In the genomic region with DNA sequence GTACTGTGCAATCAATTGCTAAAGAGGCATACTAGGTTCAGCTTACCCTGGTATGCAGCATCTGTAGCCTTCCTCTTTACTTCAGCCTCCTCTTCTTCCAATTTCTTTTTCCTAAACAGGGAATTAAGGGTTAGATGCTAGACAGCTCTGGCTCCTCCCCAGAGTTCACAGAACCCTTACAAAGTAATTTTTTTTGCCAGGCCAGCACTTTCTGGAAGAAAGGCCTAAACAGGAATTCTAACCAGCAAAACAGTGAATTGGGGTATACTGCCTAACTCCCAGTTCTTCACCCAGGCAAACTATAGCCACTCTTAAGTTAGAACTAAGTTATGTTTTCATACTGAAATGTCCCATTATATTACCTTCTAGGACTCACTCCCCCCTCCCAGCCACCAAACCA, we compare ENCODE assay signal across 2 cellular contexts.
TF ChIP-seq lines count a peak whose summit lies in the region.

No MANE protein-coding gene starts in this region.

TF ChIP-seq in HepG2, 621 proteins besides CTCF, POLR2A, EP300 and RAD21:
- TF ChIP-seq, protein P1, sequence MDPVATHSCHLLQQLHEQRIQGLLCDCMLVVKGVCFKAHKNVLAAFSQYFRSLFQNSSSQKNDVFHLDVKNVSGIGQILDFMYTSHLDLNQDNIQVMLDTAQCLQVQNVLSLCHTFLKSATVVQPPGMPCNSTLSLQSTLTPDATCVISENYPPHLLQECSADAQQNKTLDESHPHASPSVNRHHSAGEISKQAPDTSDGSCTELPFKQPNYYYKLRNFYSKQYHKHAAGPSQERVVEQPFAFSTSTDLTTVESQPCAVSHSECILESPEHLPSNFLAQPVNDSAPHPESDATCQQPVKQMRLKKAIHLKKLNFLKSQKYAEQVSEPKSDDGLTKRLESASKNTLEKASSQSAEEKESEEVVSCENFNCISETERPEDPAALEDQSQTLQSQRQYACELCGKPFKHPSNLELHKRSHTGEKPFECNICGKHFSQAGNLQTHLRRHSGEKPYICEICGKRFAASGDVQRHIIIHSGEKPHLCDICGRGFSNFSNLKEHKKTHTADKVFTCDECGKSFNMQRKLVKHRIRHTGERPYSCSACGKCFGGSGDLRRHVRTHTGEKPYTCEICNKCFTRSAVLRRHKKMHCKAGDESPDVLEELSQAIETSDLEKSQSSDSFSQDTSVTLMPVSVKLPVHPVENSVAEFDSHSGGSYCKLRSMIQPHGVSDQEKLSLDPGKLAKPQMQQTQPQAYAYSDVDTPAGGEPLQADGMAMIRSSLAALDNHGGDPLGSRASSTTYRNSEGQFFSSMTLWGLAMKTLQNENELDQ (CRISPR knock-in tag; IDR thresholded peaks at IDR 0.05; ENCODE audit: borderline replicate concordance): no peak
- TF ChIP-seq MAFF (IDR thresholded peaks at IDR 0.05; ENCODE audit: low read depth, low read length): peak; percentile 47; the same call in 1 of the 2 replicates
- TF ChIP-seq MAFK (conservative IDR thresholded peaks at IDR 0.05 in 1 of 2, IDR thresholded peaks at IDR 0.05 in 1 of 2; ENCODE audit: low read length in 2 of 2): peak; percentile 37 to 75; a peak in 3 of 4 replicates
TF ChIP-seq in HepG2: peak in this region for 2.

TF ChIP-seq in K562, 482 proteins besides CTCF, POLR2A, EP300 and RAD21:
- TF ChIP-seq HNRNPK (IDR thresholded peaks at IDR 0.05; ENCODE audit: low read depth, low read length, poor library complexity, severe bottlenecking) (no peak), MAFK (IDR thresholded peaks at IDR 0.05; ENCODE audit: low read length) (0 out of 2 replicates have a peak, but pooled peaks have one; percentile 10)
